In the genomic region with DNA sequence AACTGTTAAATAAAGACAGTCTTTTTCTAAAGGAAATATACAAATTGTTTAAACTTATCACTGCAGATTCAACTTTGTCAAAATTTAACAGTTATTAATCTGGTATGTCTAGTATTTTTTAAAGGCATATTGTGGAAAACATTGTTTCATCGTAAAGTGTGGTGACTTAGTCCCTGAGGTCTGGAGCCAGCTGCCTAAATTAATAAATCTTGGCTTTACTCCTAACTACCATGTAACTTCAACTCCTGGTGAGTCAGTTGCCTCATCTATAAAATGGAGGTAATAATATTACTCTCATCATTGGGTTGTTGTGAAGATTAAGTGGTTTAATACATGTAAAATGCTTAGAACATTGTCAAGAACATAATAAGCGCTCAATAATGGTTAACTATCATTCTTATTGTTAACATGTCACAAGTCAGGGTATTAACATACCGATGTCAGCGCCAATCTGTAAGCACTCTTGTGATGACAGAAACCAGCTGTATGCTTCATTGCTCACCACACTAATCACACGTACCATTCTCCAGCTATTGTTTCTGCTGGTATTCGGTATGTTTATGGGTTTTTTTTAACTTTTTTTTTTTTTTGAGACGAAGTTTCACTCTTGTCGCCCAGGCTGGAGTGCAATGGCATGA, we compare ENCODE assay signal across 14 cellular contexts.
"Had no signal": no experiment of that assay in that cellular context is flagged by ENCODE, and none has a peak within 500 bp of the region (broad histone marks: within the 10 kb centered on the region; RNA-seq: fewer than 3 reads in every experiment).

No MANE protein-coding gene starts in this region.

- H3K4me3 ChIP-seq: suprapubic skin, upper lobe of right lung had no signal

- ATAC-seq: naive thymus-derived CD4-positive, alpha-beta T cell; sciatic nerve; stimulated activated naive CD8-positive, alpha-beta T cell treated with anti-CD3 and anti-CD28 coated beads, Interleukin-15, Interleukin-2, amounts not matched to agents 100 U/mL and 50 U/mL, for 24 hours; upper lobe of right lung had no signal

- DNase-seq: activated B cell treated with CpG ODN at 0.5 μM for 24 hours; activated CD4-positive, alpha-beta T cell treated with anti-CD3 and anti-CD28 coated beads, Interleukin-2, amount 10 ng/mL, durations not matched to agents 24 days and 14 days; activated naive CD4-positive, alpha-beta T cell treated with Interleukin-2 at 50 U/mL for 16 hours; caudate nucleus; cortex of kidney; effector memory CD4-positive, alpha-beta T cell; hippocampal formation; naive thymus-derived CD4-positive, alpha-beta T cell; posterior cingulate gyrus; stimulated activated CD4-positive, alpha-beta T cell treated with anti-CD3 and anti-CD28 coated beads, Interleukin-12 subunit alpha, Interleukin-12 subunit beta, amount 100 ng/mL, for 4 hours; stimulated activated naive CD8-positive, alpha-beta T cell treated with anti-CD3 and anti-CD28 coated beads, Interleukin-15, Interleukin-2, amounts not matched to agents 100 U/mL and 50 U/mL, for 24 hours; upper lobe of right lung had no signal
